In genomic region chr11:122751298-122752070, GRCh38 we compare ENCODE assay signal across 13 cellular contexts.
DNase-seq lines count a peak whose midpoint lies in the region; ATAC-seq, FAIRE-seq and TF ChIP-seq lines count a peak whose summit lies in the region.
"Had no signal": no experiment of that assay in that cellular context is flagged by ENCODE, and none has a peak within 500 bp of the region (broad histone marks: within the 10 kb centered on the region; RNA-seq: fewer than 3 reads in every experiment).

No MANE protein-coding gene starts in this region.

- FAIRE-seq in bronchial epithelial cell (lab: Jason Lieb, UNC) = peak; percentile 13
- FAIRE-seq: urothelium cell line had no signal

- H3K79me2 ChIP-seq in smooth muscle cell (ENCODE audit: low read depth) = peaks cover 13% of the 10 kb centered on the region

- DNase-seq in activated T-cell treated with anti-CD3 and anti-CD28 coated beads, Interleukin-2, amount 50 U/mL, for 72 hours = no peak
- DNase-seq in activated T-cell treated with anti-CD3 and anti-CD28 coated beads, Interleukin-2, amount 50 U/mL, for 24 hours = no peak
- DNase-seq in NCI-H2081 (lab: John Stamatoyannopoulos, UW) = peak; percentile 92 to 98
- DNase-seq in bronchial epithelial cell (ENCODE audit: low read depth) = no peak
- DNase-seq in smooth muscle cell (lab: John Stamatoyannopoulos, UW; ENCODE audit: unreplicated experiment) = no peak
- no peak for DNase-seq in erythroblast (lab: John Stamatoyannopoulos, UW)
- DNase-seq: activated B cell treated with CpG ODN at 0.5 μM for 24 hours, NCI-H2029 had no signal

- TF ChIP-seq CTCF in bronchial epithelial cell (IDR thresholded peaks at IDR 0.05; ENCODE audit: insufficient read depth, low read length, severe bottlenecking) (no peak), smooth muscle cell (IDR thresholded peaks at IDR 0.05; ENCODE audit: borderline replicate concordance, insufficient read depth, poor library complexity, severe bottlenecking) (no peak)

- H3F3A ChIP-seq in smooth muscle cell (ENCODE audit: low read depth) = peaks cover 21% of the 10 kb centered on the region

- H3K4me3 ChIP-seq in bronchial epithelial cell (ENCODE audit: low read depth, low read length) (no peak overlapping the region), smooth muscle cell (no peak overlapping the region)
- H3K4me3 ChIP-seq: right atrium auricular region had no signal

- H3K27me3 ChIP-seq in bronchial epithelial cell (ENCODE audit: control insufficient read depth, insufficient read depth, low read length) = no peaks in the 10 kb centered on the region
- no peaks in the 10 kb centered on the region for H3K27me3 ChIP-seq in smooth muscle cell (ENCODE audit: low read depth)
- H3K27me3 ChIP-seq: right atrium auricular region had no signal

- no peak overlapping the region for H3K4me2 ChIP-seq in smooth muscle cell

- H3K4me3 Mint-ChIP-seq in activated T-cell treated with anti-CD3 and anti-CD28 coated beads, Interleukin-2, amount 50 U/mL, for 72 hours = peak overlapping the region in 1 of 2 donors; percentile 48
- H3K4me3 Mint-ChIP-seq in activated T-cell treated with anti-CD3 and anti-CD28 coated beads, Interleukin-2, amount 50 U/mL, for 24 hours = no peak overlapping the region
- H3K4me3 Mint-ChIP-seq: activated B cell treated with CpG ODN at 0.5 μM for 24 hours had no signal

- TF ChIP-seq POLR2A in erythroblast (IDR thresholded peaks at IDR 0.05; ENCODE audit: low read length) = no peak

- H3K4me1 Mint-ChIP-seq in activated T-cell treated with anti-CD3 and anti-CD28 coated beads, Interleukin-2, amount 50 U/mL, for 72 hours (ENCODE audit: low read depth) = peaks cover 51% of the 10 kb centered on the region
- peaks cover 56% of the 10 kb centered on the region for H3K4me1 Mint-ChIP-seq in activated T-cell treated with anti-CD3 and anti-CD28 coated beads, Interleukin-2, amount 50 U/mL, for 24 hours (ENCODE audit: low read depth)

- H2AFZ ChIP-seq in smooth muscle cell (ENCODE audit: low read depth) = no peak overlapping the region

- H3K27me3 Mint-ChIP-seq in activated T-cell treated with anti-CD3 and anti-CD28 coated beads, Interleukin-2, amount 50 U/mL, for 72 hours (ENCODE audit: low read depth) = peaks cover 37% of the 10 kb centered on the region
- no peaks in the 10 kb centered on the region for H3K27me3 Mint-ChIP-seq in activated T-cell treated with anti-CD3 and anti-CD28 coated beads, Interleukin-2, amount 50 U/mL, for 24 hours
- H3K27me3 Mint-ChIP-seq: activated B cell treated with CpG ODN at 0.5 μM for 24 hours had no signal

- no peak overlapping the region for H3K27ac Mint-ChIP-seq in activated T-cell treated with anti-CD3 and anti-CD28 coated beads, Interleukin-2, amount 50 U/mL, for 72 hours
- H3K27ac Mint-ChIP-seq in activated T-cell treated with anti-CD3 and anti-CD28 coated beads, Interleukin-2, amount 50 U/mL, for 24 hours = no peak overlapping the region
- H3K27ac Mint-ChIP-seq: activated B cell treated with CpG ODN at 0.5 μM for 24 hours; activated T-helper 2 cell treated with anti-CD3 and anti-CD28 coated beads, Interferon-gamma antibody, Interleukin-2, Interleukin-4, amounts not matched to agents 10 μg/mL and 5 μg/mL and 100 μg/mL, durations not matched to agents 14 hours and 24 hours and 36 hours had no signal

- no peaks in the 10 kb centered on the region for H3K9me3 ChIP-seq in smooth muscle cell (replicated peaks; ENCODE audit: low read depth)
- H3K9me3 ChIP-seq: right atrium auricular region had no signal

- no peak overlapping the region for H3K9ac ChIP-seq in smooth muscle cell (ENCODE audit: low read depth)

- WGBS in smooth muscle cell (ENCODE audit: low lambda C conversion rate) = 54% methylated on average over 5 of the region's 5 CpGs

- peaks cover 10% of the 10 kb centered on the region for H4K20me1 ChIP-seq in smooth muscle cell (ENCODE audit: low read depth)

- H3K36me3 ChIP-seq in bronchial epithelial cell (ENCODE audit: control insufficient read depth, insufficient read depth, low read length) (no peaks in the 10 kb centered on the region), smooth muscle cell (ENCODE audit: low read depth) (no peaks in the 10 kb centered on the region)
- H3K36me3 ChIP-seq: right atrium auricular region had no signal

- ATAC-seq in activated T-cell treated with anti-CD3 and anti-CD28 coated beads, Interleukin-2, amount 50 U/mL, for 72 hours (replicated peaks in 1 of 2) = peak; percentile 33 to 35
- no peak for ATAC-seq in GM21390 (IDR thresholded peaks at IDR 0.05; ENCODE audit: unreplicated experiment)
- ATAC-seq in HG02571 (IDR thresholded peaks at IDR 0.05; ENCODE audit: unreplicated experiment) = no peak

- H3K9me3 Mint-ChIP-seq in activated T-cell treated with anti-CD3 and anti-CD28 coated beads, Interleukin-2, amount 50 U/mL, for 72 hours = no peaks in the 10 kb centered on the region
- no peaks in the 10 kb centered on the region for H3K9me3 Mint-ChIP-seq in activated T-cell treated with anti-CD3 and anti-CD28 coated beads, Interleukin-2, amount 50 U/mL, for 24 hours
- H3K9me3 Mint-ChIP-seq: activated B cell treated with CpG ODN at 0.5 μM for 24 hours; activated T-helper 2 cell treated with anti-CD3 and anti-CD28 coated beads, Interferon-gamma antibody, Interleukin-2, Interleukin-4, amounts not matched to agents 10 μg/mL and 5 μg/mL and 100 μg/mL, durations not matched to agents 14 hours and 24 hours and 36 hours had no signal

- peaks cover 40% of the 10 kb centered on the region for H3K4me1 ChIP-seq in smooth muscle cell (ENCODE audit: low read depth)
- H3K4me1 ChIP-seq: right atrium auricular region had no signal

- peaks cover 0 to 2% of the 10 kb centered on the region in 2 donors for H3K36me3 Mint-ChIP-seq in activated T-cell treated with anti-CD3 and anti-CD28 coated beads, Interleukin-2, amount 50 U/mL, for 72 hours (ENCODE audit: insufficient read depth in 2 of 2)
- peaks cover under 1% of the 10 kb centered on the region for H3K36me3 Mint-ChIP-seq in activated T-cell treated with anti-CD3 and anti-CD28 coated beads, Interleukin-2, amount 50 U/mL, for 24 hours (ENCODE audit: low read depth)

- H3K27ac ChIP-seq in smooth muscle cell (ENCODE audit: low read depth) = peak overlapping the region; percentile 5
- H3K27ac ChIP-seq: right atrium auricular region had no signal

Comparison
In these comparisons a context has a peak if more than half of its experiments do, and no peak if none do; other contexts are left out.
1. ATAC-seq: peak in activated T-cell treated with anti-CD3 and anti-CD28 coated beads, Interleukin-2, amount 50 U/mL, for 72 hours (2 of 2); none in GM21390 (single experiment) and HG02571 (single experiment).
2. DNase-seq: peak in NCI-H2081 (2 of 2); none in activated T-cell treated with anti-CD3 and anti-CD28 coated beads, Interleukin-2, amount 50 U/mL, for 72 hours (0 of 2), activated T-cell treated with anti-CD3 and anti-CD28 coated beads, Interleukin-2, amount 50 U/mL, for 24 hours (single experiment), bronchial epithelial cell (single experiment), smooth muscle cell (single experiment) and erythroblast (0 of 2).